Comparison of ENCODE assay signal across 8 cellular contexts in genomic region chr7:8418627-8419245, GRCh38. TPM values are rescaled to one million over a fixed set of nuclear protein-coding genes. Genes with fewer than 3 reads are reported as not detected.
DNase-seq lines count a peak whose midpoint lies in the region; ATAC-seq, FAIRE-seq and TF ChIP-seq lines count a peak whose summit lies in the region.

No MANE protein-coding gene starts in this region.

- H3K9ac ChIP-seq in SU-DHL-6 (ENCODE audit: low read length), result no peak overlapping the region

- H4K20me1 ChIP-seq in SU-DHL-6 (ENCODE audit: low read depth, low read length), result no peaks in the 10 kb centered on the region

- no peaks in the 10 kb centered on the region for H3K9me3 Mint-ChIP-seq in effector memory CD8-positive, alpha-beta T cell
- no peaks in the 10 kb centered on the region for H3K9me3 Mint-ChIP-seq in naive B cell

- POLR2A ChIA-PET in A549 (lab: Yijun Ruan, JAX) (no interaction called here), HEK293 (lab: Yijun Ruan, JAX) (no interaction called here)

- CTCF ChIA-PET in A549 (lab: Yijun Ruan, JAX), result interaction anchor here (0.7 to 3.0 kb wide), 12 partner anchors 8 to 1994 kb away, joined by 3 to 13 read pairs (median 3); no protein-coding TSS in a partner anchor
- CTCF ChIA-PET in HEK293 (lab: Yijun Ruan, JAX), result interaction anchor here (0.6 to 1.6 kb wide), 17 partner anchors 8 to 1994 kb away, joined by 3 to 7 read pairs (median 3); no protein-coding TSS in a partner anchor

- no peak for TF ChIP-seq EP300 in A549 (IDR thresholded peaks at IDR 0.05)

- H3K4me1 ChIP-seq in A549 (no peaks in the 10 kb centered on the region), HEK293 (ENCODE audit: control insufficient read depth, insufficient read depth, low read length) (no peaks in the 10 kb centered on the region)

- H3K79me2 ChIP-seq in SU-DHL-6 (ENCODE audit: insufficient read depth, low read length), result no peaks in the 10 kb centered on the region

- TF ChIP-seq CTCF in A549 (IDR thresholded peaks at IDR 0.05) (peak; percentile 81), HEK293 (tag by site-specific recombination; IDR thresholded peaks at IDR 0.05) (no peak; the same call in 1 of the 2 replicates), SU-DHL-6 (IDR thresholded peaks at IDR 0.05; ENCODE audit: insufficient read depth, low read length, poor library complexity, severe bottlenecking) (peak; percentile 95)

- no peak overlapping the region for H2AFZ ChIP-seq in SU-DHL-6 (ENCODE audit: low read depth, low read length, severe bottlenecking)

- peak; percentile 75 to 80 for TF ChIP-seq RAD21 in A549 (conservative IDR thresholded peaks at IDR 0.05 in 1 of 2, IDR thresholded peaks at IDR 0.05 in 1 of 2)

- H3K4me1 Mint-ChIP-seq in effector memory CD8-positive, alpha-beta T cell (ENCODE audit: low read depth in 2 of 2), result no peaks in the 10 kb centered on the region
- no peaks in the 10 kb centered on the region for H3K4me1 Mint-ChIP-seq in naive B cell

- H3K4me3 ChIP-seq in A549 (no peak overlapping the region), HEK293 (ENCODE audit: low read depth, low read length) (no peak overlapping the region), SU-DHL-6 (ENCODE audit: insufficient read depth, low read length, poor library complexity, severe bottlenecking) (no peak overlapping the region)

- H3K4me3 Mint-ChIP-seq in effector memory CD8-positive, alpha-beta T cell, result no peak overlapping the region
- H3K4me3 Mint-ChIP-seq in naive B cell, result no peak overlapping the region

- no peaks in the 10 kb centered on the region for H3K9me2 ChIP-seq in SU-DHL-6 (replicated peaks; ENCODE audit: insufficient read depth, low read length)

- H3K4me2 ChIP-seq in A549 (no peak overlapping the region), SU-DHL-6 (ENCODE audit: low read depth, low read length, poor library complexity, severe bottlenecking) (no peak overlapping the region)

- ATAC-seq in A549, result peak; percentile 74 to 90; a peak in 4 of 6 replicates
- peak; percentile 44 for ATAC-seq in effector memory CD8-positive, alpha-beta T cell (replicated peaks)
- peak in 1 of 2 donors; percentile 41 for ATAC-seq in naive B cell (ENCODE audit: low read depth in 2 of 2)
- ATAC-seq in GM19324 (IDR thresholded peaks at IDR 0.05; ENCODE audit: low FRiP score, unreplicated experiment), result no peak

- no peak overlapping the region for H3K27ac Mint-ChIP-seq in effector memory CD8-positive, alpha-beta T cell
- H3K27ac Mint-ChIP-seq in naive B cell, result no peak overlapping the region

- DNase-seq in A549 (ENCODE audit: low read depth in 1 of 2, low spot score in 1 of 2) (peak; percentile 31 to 68), GDM1 (lab: John Stamatoyannopoulos, UW) (peak; percentile 15), NCI-H1048 (lab: John Stamatoyannopoulos, UW) (peak; percentile 58), naive B cell (peak; percentile 18)
- peak; percentile 32 to 45 (median 41) for DNase-seq in effector memory CD8-positive, alpha-beta T cell

- H3K9me3 ChIP-seq in A549, result no peaks in the 10 kb centered on the region
- H3K9me3 ChIP-seq in HEK293 (ENCODE audit: control insufficient read depth, insufficient read depth, low read depth, low read length), result no peaks in the 10 kb centered on the region
- H3K9me3 ChIP-seq in SU-DHL-6 (ENCODE audit: insufficient read depth, low read length), result no peaks in the 10 kb centered on the region

- H3K27me3 ChIP-seq in SU-DHL-6 (ENCODE audit: low read length), result no peaks in the 10 kb centered on the region

- H3F3A ChIP-seq in SU-DHL-6 (ENCODE audit: insufficient read depth), result no peaks in the 10 kb centered on the region

- H3K27me3 Mint-ChIP-seq in effector memory CD8-positive, alpha-beta T cell, result peaks cover 6 to 9% of the 10 kb centered on the region in 2 donors
- H3K27me3 Mint-ChIP-seq in naive B cell, result peaks cover 7 to 9% (median 8%) of the 10 kb centered on the region in 3 donors

- no peaks in the 10 kb centered on the region for H3K36me3 ChIP-seq in HEK293 (ENCODE audit: control insufficient read depth in 2 of 2, insufficient read depth in 1 of 2, low read length in 2 of 2)
- no peaks in the 10 kb centered on the region for H3K36me3 ChIP-seq in SU-DHL-6 (ENCODE audit: low read length)

- no peaks in the 10 kb centered on the region for H3K36me3 Mint-ChIP-seq in effector memory CD8-positive, alpha-beta T cell (ENCODE audit: insufficient read depth)
- no peaks in the 10 kb centered on the region for H3K36me3 Mint-ChIP-seq in naive B cell

- 0% methylated on average over 1 of the region's 1 CpG for WGBS in A549 (ENCODE audit: missing lambda C conversion rate)

- TF ChIP-seq POLR2A in A549 (IDR thresholded peaks at IDR 0.05; ENCODE audit: low read length), result no peak

- H3K27ac ChIP-seq in A549 (no peak overlapping the region), HEK293 (ENCODE audit: extremely low read depth, low read depth, low read length) (no peak overlapping the region), SU-DHL-6 (ENCODE audit: low read depth, low read length) (no peak overlapping the region)

- no peak for FAIRE-seq in A549 (lab: Jason Lieb, UNC)

TF ChIP-seq in A549, 52 proteins besides CTCF, POLR2A, EP300 and RAD21:
- TF ChIP-seq SMC3 (IDR thresholded peaks at IDR 0.05) (peak; percentile 67), HDAC2 (IDR thresholded peaks at IDR 0.05) (no peak), REST (IDR thresholded peaks at IDR 0.05) (no peak), ESRRA (IDR thresholded peaks at IDR 0.05; ENCODE audit: borderline replicate concordance, low read length) (no peak)

TF ChIP-seq in HEK293, 187 proteins besides CTCF, POLR2A, EP300 and RAD21:
- no peak for TF ChIP-seq ZNF580 (tag by site-specific recombination; IDR thresholded peaks at IDR 0.05)
- TF ChIP-seq ZNF416 (tag by site-specific recombination; IDR thresholded peaks at IDR 0.05), result no peak
- TF ChIP-seq ZNF211 (tag by site-specific recombination; IDR thresholded peaks at IDR 0.05; ENCODE audit: low read depth), result no peak
- no peak for TF ChIP-seq ZSCAN18 (tag by site-specific recombination; IDR thresholded peaks at IDR 0.05)
- TF ChIP-seq PRDM10 (tag by site-specific recombination; IDR thresholded peaks at IDR 0.05), result no peak
- TF ChIP-seq YY2 (tag by site-specific recombination; IDR thresholded peaks at IDR 0.05), result no peak
- no peak for TF ChIP-seq ZFP69B (tag by site-specific recombination; IDR thresholded peaks at IDR 0.05)
- TF ChIP-seq ZNF654 (tag by site-specific recombination; IDR thresholded peaks at IDR 0.05; ENCODE audit: low read depth), result peak; percentile 72
- no peak for TF ChIP-seq ZNF776 (tag by site-specific recombination; IDR thresholded peaks at IDR 0.05; ENCODE audit: borderline replicate concordance)

RNA-seq across cellular contexts. Expression of gene NXPH1, which starts 14.7 kb away (rescaled TPM):
- polyA plus RNA-seq in A549 (2011; rRNA removed) (not detected in 2 replicates), A549 (2017; fragmentation: RNase III; extraction: RNeasy Plus Mini Kit Qiagen cat#74134 plus additional on column Dnase treatment) (not detected in 3 replicates), naive B cell (ENCODE audit: low read depth in 6 of 6) (not detected)
- polyA plus RNA-seq in A549 (2012; cell fraction: cytosol; rRNA removed), result not detected in 2 replicates
- polyA plus RNA-seq in A549 (2012; cell fraction: nucleus; rRNA removed), result not detected in 2 replicates
- not detected in 2 replicates for polyA minus RNA-seq in A549 (2011; rRNA and poly(A)+ RNA removed)

Comparison
In these comparisons a context has a peak if more than half of its experiments do, and no peak if none do; other contexts are left out.
1. Of the 5 proteins assayed by ChIP-seq in both HEK293 and A549: peak only in HEK293: none; only in A549: CTCF; in both: none; in neither: 4.